ENCODE assay signal across 1 cellular context in the genomic region with DNA sequence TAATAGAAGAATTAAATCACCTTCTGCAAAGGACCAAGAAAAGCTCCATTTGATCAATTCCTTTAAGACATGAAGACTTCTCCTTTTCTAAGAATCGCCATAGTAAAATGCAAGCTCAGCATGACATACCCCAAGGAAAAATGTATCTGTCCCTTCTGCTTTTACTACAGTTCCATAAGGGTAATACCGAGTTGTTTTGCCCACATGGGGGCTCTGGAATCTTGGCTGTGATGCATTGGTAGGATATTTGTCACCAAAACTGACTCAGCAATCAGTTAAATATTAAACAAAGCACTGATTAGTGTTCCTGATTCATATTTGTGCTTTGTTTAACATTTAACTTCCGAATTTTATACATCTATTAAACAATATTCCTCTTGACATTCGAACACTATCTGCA.
TF ChIP-seq lines count a peak whose summit lies in the region.

No MANE protein-coding gene starts in this region.

TF ChIP-seq in SK-N-SH, 30 proteins besides CTCF, POLR2A, EP300 and RAD21 (continued from another document):
- TF ChIP-seq FOSL2 (IDR thresholded peaks at IDR 0.05; ENCODE audit: borderline replicate concordance, low read depth) (peak; percentile 16; the same call in 1 of the 2 replicates), JUND (IDR thresholded peaks at IDR 0.05) (peak; percentile 31), TEAD4 (IDR thresholded peaks at IDR 0.05; ENCODE audit: borderline replicate concordance, insufficient read depth) (peak; percentile 12; the same call in 1 of the 2 replicates)
